Comparison of ENCODE assay signal across 8 cellular contexts in the genomic region with DNA sequence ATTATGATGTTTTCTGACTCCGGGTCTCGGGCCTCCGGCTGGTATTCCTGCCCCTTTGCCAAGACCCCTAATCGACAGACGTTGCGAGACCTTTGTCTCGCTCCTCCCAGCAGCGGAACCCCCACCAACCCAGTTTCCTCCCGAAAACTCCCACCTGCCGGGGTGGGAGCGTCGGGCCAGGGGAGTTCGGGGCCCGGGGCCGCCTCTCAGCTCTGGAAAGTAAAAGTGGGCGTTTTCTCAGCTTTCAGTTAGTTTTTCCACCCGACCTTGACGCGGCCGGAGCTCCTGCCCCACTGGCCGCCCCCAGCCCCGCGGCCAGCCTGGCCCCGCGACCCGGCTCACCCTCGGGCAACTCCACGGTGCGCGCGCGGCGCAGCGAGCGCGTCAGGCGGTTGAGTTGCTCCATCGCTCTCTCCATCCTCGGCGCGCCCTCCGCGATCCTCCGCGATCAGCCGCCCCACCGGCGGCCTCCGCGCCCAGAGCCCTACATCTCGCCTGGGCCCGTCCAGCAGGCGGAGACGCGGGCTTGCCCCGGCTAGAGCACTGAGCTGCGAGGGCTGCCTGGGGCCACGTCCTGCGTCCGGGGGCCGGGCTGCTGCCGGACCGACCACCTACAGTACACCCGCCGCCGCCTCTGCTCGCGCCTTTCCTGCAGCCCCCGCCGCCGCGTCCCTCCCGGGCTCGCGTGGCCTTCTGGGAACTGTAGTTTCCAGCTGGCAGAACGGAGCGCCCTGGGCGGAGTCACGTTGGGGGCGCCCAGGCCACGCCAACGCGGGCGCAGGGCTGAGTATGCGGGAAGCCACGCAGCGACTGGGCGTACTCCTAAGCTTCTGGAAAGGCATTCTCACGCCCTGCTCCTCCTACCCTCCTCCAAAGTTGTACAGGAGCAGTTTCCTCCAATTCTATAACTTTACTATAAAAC. TPM values are rescaled to one million over a fixed set of nuclear protein-coding genes. Genes with fewer than 3 reads are reported as not detected.
DNase-seq lines count a peak whose midpoint lies in the region; ATAC-seq and TF ChIP-seq lines count a peak whose summit lies in the region.

HACE1 (minus strand) TSS at position 695 of the 922 bp plus-strand sequence; CDS start at position 418, 277 bp downstream.

- H3K4me1 ChIP-seq in DND-41 (ENCODE audit: insufficient read depth, low read length) (peaks cover 49% of the 10 kb centered on the region), Peyer's patch (peaks cover 0 to 11% (median 0%) of the 10 kb centered on the region in 4 donors), fibroblast of lung (ENCODE audit: control insufficient read depth, extremely low read depth, insufficient read depth, low read length) (no peaks in the 10 kb centered on the region)

- H3K4me1 Mint-ChIP-seq in activated T-cell treated with anti-CD3 and anti-CD28 coated beads, Interleukin-2, amount 50 U/mL, for 72 hours (ENCODE audit: low read depth): peaks cover 32% of the 10 kb centered on the region
- H3K4me1 Mint-ChIP-seq in naive thymus-derived CD8-positive, alpha-beta T cell: peaks cover 7 to 19% (median 16%) of the 10 kb centered on the region in 4 donors

- H3K4me3 ChIP-seq in DND-41 (ENCODE audit: low read depth in 1 of 2, low read length in 2 of 2) (peak within 1 kb of the TSS; percentile 88 to 94), Peyer's patch (peak within 1 kb of the TSS; percentile 75 to 85 (median 82)), fibroblast of lung (replicated peaks in 1 of 4; ENCODE audit: control extremely low read depth in 1 of 4, insufficient read depth in 1 of 4, low read depth in 3 of 4, low read length in 4 of 4) (peak within 1 kb of the TSS; percentile 78 to 94 (median 87))

- POLR2A ChIA-PET in naive thymus-derived CD8-positive, alpha-beta T cell (lab: Charles Lee): interaction anchor here (0.6 to 1.2 kb wide), 2 partner anchors 70 to 73 kb away, joined by 5 to 6 read pairs; no protein-coding TSS in a partner anchor

- peak; percentile 25 for TF ChIP-seq CTCF in DND-41 (IDR thresholded peaks at IDR 0.05; ENCODE audit: borderline replicate concordance, extremely low read depth, low read length, poor library complexity, severe bottlenecking)
- TF ChIP-seq CTCF in Peyer's patch (IDR thresholded peaks at IDR 0.05): peak in 3 of 6 experiments; percentile 41 to 57 (median 47)
- TF ChIP-seq CTCF in fibroblast of lung (conservative IDR thresholded peaks at IDR 0.05 in 1 of 2, IDR thresholded peaks at IDR 0.05 in 1 of 2; ENCODE audit: low read depth in 1 of 2, low read length in 2 of 2): peak in 1 of 2 donors; percentile 9

- peak within 1 kb of the TSS; percentile 87 to 98 for H3K4me3 Mint-ChIP-seq in activated T-cell treated with anti-CD3 and anti-CD28 coated beads, Interleukin-2, amount 50 U/mL, for 72 hours
- peak within 1 kb of the TSS; percentile 86 to 96 (median 92) for H3K4me3 Mint-ChIP-seq in naive thymus-derived CD8-positive, alpha-beta T cell

- H4K20me1 ChIP-seq in DND-41 (ENCODE audit: insufficient read depth, low read length): peaks cover 5% of the 10 kb centered on the region; the same call in 1 of the 2 replicates
- no peaks in the 10 kb centered on the region for H4K20me1 ChIP-seq in fibroblast of lung (ENCODE audit: control insufficient read depth, extremely low read depth, insufficient read depth, low read length)

- H3K79me2 ChIP-seq in DND-41 (ENCODE audit: insufficient read depth, low read length): peaks cover 52% of the 10 kb centered on the region
- peaks cover 10% of the 10 kb centered on the region for H3K79me2 ChIP-seq in fibroblast of lung (ENCODE audit: control insufficient read depth, insufficient read depth, low read length)

- no peaks in the 10 kb centered on the region for H3K36me3 Mint-ChIP-seq in activated T-cell treated with anti-CD3 and anti-CD28 coated beads, Interleukin-2, amount 50 U/mL, for 72 hours (ENCODE audit: insufficient read depth in 2 of 2)
- H3K36me3 Mint-ChIP-seq in naive thymus-derived CD8-positive, alpha-beta T cell: peaks cover 0 to 2% (median 0%) of the 10 kb centered on the region in 3 donors

- peak; percentile 93 for DNase-seq in DND-41
- DNase-seq in KG1 (lab: John Stamatoyannopoulos, UW): peak; percentile 66
- peak; percentile 89 to 96 (median 89) for DNase-seq in Peyer's patch
- peak; percentile 91 to 92 for DNase-seq in activated T-cell treated with anti-CD3 and anti-CD28 coated beads, Interleukin-2, amount 50 U/mL, for 72 hours
- DNase-seq in fibroblast of lung (ENCODE audit: low read depth in 2 of 2): peak; percentile 88 to 91
- DNase-seq in naive thymus-derived CD8-positive, alpha-beta T cell: peak; percentile 77 to 91 (median 88)
- peak; percentile 71 to 92 (median 82) for DNase-seq in stimulated activated naive CD4-positive, alpha-beta T cell (lab: John Stamatoyannopoulos, UW)

- no peaks in the 10 kb centered on the region for H3K9me3 ChIP-seq in DND-41 (ENCODE audit: insufficient read depth, low read length, severe bottlenecking)
- no peaks in the 10 kb centered on the region for H3K9me3 ChIP-seq in Peyer's patch
- H3K9me3 ChIP-seq in fibroblast of lung (ENCODE audit: control insufficient read depth, insufficient read depth, low read depth, low read length): no peaks in the 10 kb centered on the region

- H3K27me3 Mint-ChIP-seq in activated T-cell treated with anti-CD3 and anti-CD28 coated beads, Interleukin-2, amount 50 U/mL, for 72 hours (ENCODE audit: low read depth): peaks cover 5% of the 10 kb centered on the region
- H3K27me3 Mint-ChIP-seq in naive thymus-derived CD8-positive, alpha-beta T cell: peaks cover 3 to 19% (median 9%) of the 10 kb centered on the region in 5 donors

- peak within 1 kb of the TSS; percentile 89 for H3K27ac Mint-ChIP-seq in activated T-cell treated with anti-CD3 and anti-CD28 coated beads, Interleukin-2, amount 50 U/mL, for 72 hours
- peak within 1 kb of the TSS; percentile 29 to 93 (median 81) for H3K27ac Mint-ChIP-seq in naive thymus-derived CD8-positive, alpha-beta T cell

- no peaks in the 10 kb centered on the region for H3K9me3 Mint-ChIP-seq in activated T-cell treated with anti-CD3 and anti-CD28 coated beads, Interleukin-2, amount 50 U/mL, for 72 hours
- H3K9me3 Mint-ChIP-seq in naive thymus-derived CD8-positive, alpha-beta T cell: no peaks in the 10 kb centered on the region

- H3K4me2 ChIP-seq in DND-41 (ENCODE audit: insufficient read depth, low read length) (peak within 1 kb of the TSS; percentile 82), fibroblast of lung (ENCODE audit: extremely low read depth, insufficient read depth, low read length) (peak within 1 kb of the TSS; percentile 98)

- H2AFZ ChIP-seq in DND-41 (ENCODE audit: low read depth, low read length) (peak within 1 kb of the TSS; percentile 88), fibroblast of lung (ENCODE audit: low read length) (peak within 1 kb of the TSS; percentile 81)

- TF ChIP-seq POLR2A in Peyer's patch (IDR thresholded peaks at IDR 0.05): peak; percentile 35 to 47

- H3K27me3 ChIP-seq in DND-41 (ENCODE audit: insufficient read depth, low read length, poor library complexity) (no peaks in the 10 kb centered on the region), Peyer's patch (no peaks in the 10 kb centered on the region), fibroblast of lung (ENCODE audit: control insufficient read depth, insufficient read depth, low read length) (no peaks in the 10 kb centered on the region)

- no peaks in the 10 kb centered on the region; the same call in 1 of the 2 replicates for H3K36me3 ChIP-seq in DND-41 (ENCODE audit: insufficient read depth, low read length)
- no peaks in the 10 kb centered on the region for H3K36me3 ChIP-seq in Peyer's patch
- no peaks in the 10 kb centered on the region for H3K36me3 ChIP-seq in fibroblast of lung (ENCODE audit: control insufficient read depth, insufficient read depth, low read length)

- H3K9ac ChIP-seq in DND-41 (ENCODE audit: low read depth, low read length) (peak within 1 kb of the TSS; percentile 92), fibroblast of lung (ENCODE audit: insufficient read depth, low read length) (peak within 1 kb of the TSS; percentile 84)

- ATAC-seq in DND-41 (ENCODE audit: insufficient read depth, low read depth) (peak; percentile 96), GM21723 (IDR thresholded peaks at IDR 0.05; ENCODE audit: unreplicated experiment) (peak; percentile 99)
- ATAC-seq in activated T-cell treated with anti-CD3 and anti-CD28 coated beads, Interleukin-2, amount 50 U/mL, for 72 hours (replicated peaks in 1 of 2): peak; percentile 99
- ATAC-seq in naive thymus-derived CD8-positive, alpha-beta T cell: peak; percentile 96 to 97

- H3K27ac ChIP-seq in DND-41 (ENCODE audit: low read length) (peak within 1 kb of the TSS; percentile 85), Peyer's patch (peak within 1 kb of the TSS; percentile 58 to 82 (median 68)), fibroblast of lung (ENCODE audit: insufficient read depth, low read length) (peak within 1 kb of the TSS; percentile 73)

RNA-seq across cellular contexts. Expression of gene HACE1, which starts in this region (rescaled TPM):
- total RNA-seq in Peyer's patch (10 to 100 TPM; 11.8 to 34.7 (median 16.4) TPM), fibroblast of lung (18.7 and 26.3 TPM in 2 replicates)
- total RNA-seq in activated T-cell treated with anti-CD3 and anti-CD28 coated beads, Interleukin-2, amount 50 U/mL, for 72 hours: 10 to 100 TPM; 17.7 to 22.5 TPM
- polyA plus RNA-seq in fibroblast of lung: 9.0 and 10.8 TPM in 2 replicates
- polyA plus RNA-seq in fibroblast of lung (2012): 6.0 and 6.1 TPM in 2 replicates
- 1.1 and 7.6 TPM in 2 replicates for polyA minus RNA-seq in fibroblast of lung (ENCODE audit: low replicate concordance)
- total RNA-seq in naive thymus-derived CD8-positive, alpha-beta T cell: 10 to 100 TPM; 11.6 to 12.1 TPM
- polyA plus RNA-seq in naive thymus-derived CD8-positive, alpha-beta T cell: 1 to 10 TPM; 3.7 to 5.8 (median 4.5) TPM

Comparison
In these comparisons a context has a peak if more than half of its experiments do, and no peak if none do; other contexts are left out.
1. Peak in every context shown above with its lines: DNase-seq, ATAC-seq, H3K4me3 ChIP-seq and H3K27ac ChIP-seq.